ENCODE assay signal across 16 cellular contexts in genomic region chr16:55643161-55643970, GRCh38. TPM values are rescaled to one million over a fixed set of nuclear protein-coding genes. Genes with fewer than 3 reads are reported as not detected.
DNase-seq lines count a peak whose midpoint lies in the region; ATAC-seq and TF ChIP-seq lines count a peak whose summit lies in the region.
"Had no signal": no experiment of that assay in that cellular context is flagged by ENCODE, and none has a peak within 500 bp of the region (broad histone marks: within the 10 kb centered on the region; RNA-seq: fewer than 3 reads in every experiment).

No MANE protein-coding gene starts in this region.

- no peaks in the 10 kb centered on the region for H3K9me3 Mint-ChIP-seq in CD14-positive monocyte
- H3K9me3 Mint-ChIP-seq: CD8-positive, alpha-beta T cell had no signal

- no peak overlapping the region for H2AFZ ChIP-seq in PC-3 (ENCODE audit: low read length)
- no peak overlapping the region for H2AFZ ChIP-seq in osteoblast (ENCODE audit: low read length)

- no peak overlapping the region for H3K4me3 Mint-ChIP-seq in CD14-positive monocyte
- H3K4me3 Mint-ChIP-seq: activated CD8-positive, alpha-beta memory T cell treated with anti-CD3 and anti-CD28 coated beads, Interleukin-2, amount 10 ng/mL, durations not matched to agents 7 days and 5 days; CD8-positive, alpha-beta T cell had no signal

- no peaks in the 10 kb centered on the region for H3K4me1 Mint-ChIP-seq in CD14-positive monocyte
- H3K4me1 Mint-ChIP-seq: activated CD8-positive, alpha-beta memory T cell treated with anti-CD3 and anti-CD28 coated beads, Interleukin-2, amount 10 ng/mL, durations not matched to agents 7 days and 5 days had no signal

- peaks cover 0 to 2% (median 0%) of the 10 kb centered on the region in 3 donors for H3K27me3 Mint-ChIP-seq in CD14-positive monocyte (ENCODE audit: low read depth in 3 of 3)
- H3K27me3 Mint-ChIP-seq: activated CD8-positive, alpha-beta memory T cell treated with anti-CD3 and anti-CD28 coated beads, Interleukin-2, amount 10 ng/mL, durations not matched to agents 7 days and 5 days had no signal

- intact Hi-C loops in CD14-positive monocyte (cut with micrococcal nuclease) (no loop called here), PC-3 (cut with micrococcal nuclease) (no loop called here)

- H3K9me3 ChIP-seq in PC-3 (ENCODE audit: low read length) (no peaks in the 10 kb centered on the region), osteoblast (ENCODE audit: low read depth, low read length) (no peaks in the 10 kb centered on the region)
- H3K9me3 ChIP-seq: prostate gland had no signal

- POLR2A ChIA-PET in PC-3 (lab: Charles Lee; ENCODE audit: unreplicated experiment) = no interaction called here

- H3K27ac ChIP-seq in PC-3 (ENCODE audit: low read length) = no peak overlapping the region
- H3K27ac ChIP-seq in osteoblast (ENCODE audit: low read depth, low read length) = no peak overlapping the region
- H3K27ac ChIP-seq: prostate gland had no signal

- CTCF ChIA-PET in PC-3 (lab: Charles Lee) = no interaction called here

- H3K4me3 ChIP-seq in PC-3 (ENCODE audit: low read length) = no peak overlapping the region
- no peak overlapping the region for H3K4me3 ChIP-seq in epithelial cell of esophagus (ENCODE audit: low read length)
- no peak overlapping the region for H3K4me3 ChIP-seq in osteoblast (ENCODE audit: insufficient read depth, low read length)
- H3K4me3 ChIP-seq: prostate gland had no signal

- TF ChIP-seq CTCF in CD14-positive monocyte (IDR thresholded peaks at IDR 0.05) (peak; percentile 20), PC-3 (conservative IDR thresholded peaks at IDR 0.05; ENCODE audit: low read depth, low read length) (peak; percentile 23; the same call in 1 of the 2 replicates), epithelial cell of esophagus (IDR thresholded peaks at IDR 0.05; ENCODE audit: insufficient read depth, low read depth, low read length, missing control alignments) (no peak), osteoblast (IDR thresholded peaks at IDR 0.05; ENCODE audit: extremely low read depth, low read depth, low read length) (peak; percentile 32)

- H3K4me1 ChIP-seq in PC-3 (ENCODE audit: insufficient read depth, low read length) (no peaks in the 10 kb centered on the region), osteoblast (ENCODE audit: insufficient read depth, low read length) (no peaks in the 10 kb centered on the region)
- H3K4me1 ChIP-seq: prostate gland had no signal

- no TSS peak for BruUV-seq in PC-3 (replicated peaks; lab: Mats Ljungman, UMichigan)

- DNase-seq in CD14-positive monocyte (ENCODE audit: low spot score) (no peak), PC-3 (no peak), epithelial cell of esophagus (ENCODE audit: low read depth) (peak; percentile 23), osteoblast (ENCODE audit: insufficient read length, low spot score, missing footprints) (peak; percentile 39), hippocampal formation (lab: John Stamatoyannopoulos, UW) (no peak), SKM-1 (lab: John Stamatoyannopoulos, UW; ENCODE audit: unreplicated experiment) (no peak), UCSD-AML1 (lab: John Stamatoyannopoulos, UW; ENCODE audit: unreplicated experiment) (no peak)
- DNase-seq: activated CD8-positive, alpha-beta memory T cell treated with anti-CD3 and anti-CD28 coated beads, Interleukin-2, amount 10 ng/mL, durations not matched to agents 7 days and 5 days; activated naive CD4-positive, alpha-beta T cell treated with anti-CD3 and anti-CD28 coated beads, Interleukin-2, amount 50 U/mL, for 16 hours; CD8-positive, alpha-beta T cell; foreskin melanocyte; NCI-H1417; NCI-H510A treated with DMSO at 0.1 percent for 48 hours had no signal

- no peaks in the 10 kb centered on the region for H3K9me2 ChIP-seq in PC-3 (replicated peaks; ENCODE audit: low read length)

- ATAC-seq in PC-3 (no peak), HG02588 (IDR thresholded peaks at IDR 0.05; ENCODE audit: unreplicated experiment) (no peak)
- ATAC-seq: activated CD8-positive, alpha-beta memory T cell treated with anti-CD3 and anti-CD28 coated beads, Interleukin-2, amount 10 ng/mL, durations not matched to agents 7 days and 5 days; CD8-positive, alpha-beta T cell had no signal

- no peaks in the 10 kb centered on the region for H3K36me3 ChIP-seq in PC-3 (ENCODE audit: low read depth, low read length)
- H3K36me3 ChIP-seq in osteoblast (ENCODE audit: insufficient read depth, low read length) = no peaks in the 10 kb centered on the region
- H3K36me3 ChIP-seq: prostate gland had no signal

- H3K27me3 ChIP-seq in PC-3 (ENCODE audit: low read length) (peaks cover 15% of the 10 kb centered on the region), osteoblast (ENCODE audit: insufficient read depth, low read length) (no peaks in the 10 kb centered on the region)

- H3F3A ChIP-seq in PC-3 (ENCODE audit: low read length, unreplicated experiment) = no peaks in the 10 kb centered on the region

- H4K20me1 ChIP-seq in PC-3 (ENCODE audit: low read length) (no peaks in the 10 kb centered on the region), osteoblast (ENCODE audit: insufficient read depth, low read length) (no peaks in the 10 kb centered on the region)

- no peak overlapping the region for H3K9ac ChIP-seq in PC-3 (ENCODE audit: low read length)

- H3K79me2 ChIP-seq in PC-3 (ENCODE audit: low read length) (no peaks in the 10 kb centered on the region), osteoblast (ENCODE audit: insufficient read depth, low read length) (no peaks in the 10 kb centered on the region)

- H3K27ac Mint-ChIP-seq in CD14-positive monocyte = peak overlapping the region in 1 of 7 donors; percentile 27
- H3K27ac Mint-ChIP-seq: activated CD8-positive, alpha-beta memory T cell treated with anti-CD3 and anti-CD28 coated beads, Interleukin-2, amount 10 ng/mL, durations not matched to agents 7 days and 5 days; CD8-positive, alpha-beta T cell had no signal

- H3K36me3 Mint-ChIP-seq in CD14-positive monocyte = no peaks in the 10 kb centered on the region
- H3K36me3 Mint-ChIP-seq: activated CD8-positive, alpha-beta memory T cell treated with anti-CD3 and anti-CD28 coated beads, Interleukin-2, amount 10 ng/mL, durations not matched to agents 7 days and 5 days; CD8-positive, alpha-beta T cell had no signal

- no peak overlapping the region for H3K4me2 ChIP-seq in PC-3 (ENCODE audit: low read length)
- H3K4me2 ChIP-seq in osteoblast (ENCODE audit: insufficient read depth, low read length) = no peak overlapping the region

RNA-seq across cellular contexts. Expression of gene SLC6A2, which starts 12.4 kb away (rescaled TPM):
- polyA plus RNA-seq in CD14-positive monocyte = not detected
- total RNA-seq in PC-3 (2014; rRNA removed) (not detected in 2 replicates), osteoblast (not detected in 2 replicates)
- total RNA-seq: activated CD8-positive, alpha-beta memory T cell treated with anti-CD3 and anti-CD28 coated beads, Interleukin-2, amount 10 ng/mL, durations not matched to agents 7 days and 5 days; CD8-positive, alpha-beta T cell; mononuclear cell had no signal

Comparison
In these comparisons a context has a peak if more than half of its experiments do, and no peak if none do; other contexts are left out.
1. DNase-seq: peak in epithelial cell of esophagus (single experiment) and osteoblast (single experiment); none in CD14-positive monocyte (single experiment), PC-3 (single experiment), hippocampal formation (0 of 2), SKM-1 (single experiment) and UCSD-AML1 (single experiment).